ENCODE assay signal across 3 cellular contexts in the genomic region with DNA sequence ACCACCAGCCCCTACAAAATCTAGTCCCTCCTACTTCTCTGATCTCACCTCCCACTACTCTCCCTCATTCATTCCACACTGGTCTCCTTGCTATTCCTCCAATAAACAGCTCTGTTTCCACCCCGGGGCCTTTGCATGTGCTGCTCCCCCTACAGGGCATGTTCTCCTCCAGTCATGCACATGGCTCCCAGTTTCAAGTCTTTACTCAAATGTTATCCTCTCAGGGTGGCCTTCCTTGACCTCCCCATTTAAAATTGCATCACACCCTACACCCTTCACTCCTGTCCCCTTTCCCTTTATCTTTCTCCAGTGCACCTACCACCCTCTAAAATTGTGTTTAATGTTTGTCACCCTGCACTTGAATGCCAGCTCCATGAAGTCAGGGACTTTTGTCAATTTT.
TF ChIP-seq lines count a peak whose summit lies in the region.

No MANE protein-coding gene starts in this region.

TF ChIP-seq in SK-N-SH, 30 proteins besides CTCF, POLR2A, EP300 and RAD21 (continued from another document):
- TF ChIP-seq TAF1 (IDR thresholded peaks at IDR 0.05; ENCODE audit: borderline replicate concordance, low read depth, low read length) = no peak

TF ChIP-seq in SK-N-SH treated with all-trans-retinoic acid at 6 μM for 48 hours, 23 proteins besides CTCF, POLR2A, EP300 and RAD21:
- TF ChIP-seq, protein P1, sequence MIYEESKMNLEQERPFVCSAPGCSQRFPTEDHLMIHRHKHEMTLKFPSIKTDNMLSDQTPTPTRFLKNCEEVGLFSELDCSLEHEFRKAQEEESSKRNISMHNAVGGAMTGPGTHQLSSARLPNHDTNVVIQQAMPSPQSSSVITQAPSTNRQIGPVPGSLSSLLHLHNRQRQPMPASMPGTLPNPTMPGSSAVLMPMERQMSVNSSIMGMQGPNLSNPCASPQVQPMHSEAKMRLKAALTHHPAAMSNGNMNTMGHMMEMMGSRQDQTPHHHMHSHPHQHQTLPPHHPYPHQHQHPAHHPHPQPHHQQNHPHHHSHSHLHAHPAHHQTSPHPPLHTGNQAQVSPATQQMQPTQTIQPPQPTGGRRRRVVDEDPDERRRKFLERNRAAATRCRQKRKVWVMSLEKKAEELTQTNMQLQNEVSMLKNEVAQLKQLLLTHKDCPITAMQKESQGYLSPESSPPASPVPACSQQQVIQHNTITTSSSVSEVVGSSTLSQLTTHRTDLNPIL (CRISPR knock-in tag; IDR thresholded peaks at IDR 0.05; ENCODE audit: low read depth) = no peak
- no peak for TF ChIP-seq ISL1 (CRISPR knock-in tag; IDR thresholded peaks at IDR 0.05)
- TF ChIP-seq TOX (CRISPR knock-in tag; IDR thresholded peaks at IDR 0.05; ENCODE audit: borderline replicate concordance) = no peak
- TF ChIP-seq, protein P2, sequence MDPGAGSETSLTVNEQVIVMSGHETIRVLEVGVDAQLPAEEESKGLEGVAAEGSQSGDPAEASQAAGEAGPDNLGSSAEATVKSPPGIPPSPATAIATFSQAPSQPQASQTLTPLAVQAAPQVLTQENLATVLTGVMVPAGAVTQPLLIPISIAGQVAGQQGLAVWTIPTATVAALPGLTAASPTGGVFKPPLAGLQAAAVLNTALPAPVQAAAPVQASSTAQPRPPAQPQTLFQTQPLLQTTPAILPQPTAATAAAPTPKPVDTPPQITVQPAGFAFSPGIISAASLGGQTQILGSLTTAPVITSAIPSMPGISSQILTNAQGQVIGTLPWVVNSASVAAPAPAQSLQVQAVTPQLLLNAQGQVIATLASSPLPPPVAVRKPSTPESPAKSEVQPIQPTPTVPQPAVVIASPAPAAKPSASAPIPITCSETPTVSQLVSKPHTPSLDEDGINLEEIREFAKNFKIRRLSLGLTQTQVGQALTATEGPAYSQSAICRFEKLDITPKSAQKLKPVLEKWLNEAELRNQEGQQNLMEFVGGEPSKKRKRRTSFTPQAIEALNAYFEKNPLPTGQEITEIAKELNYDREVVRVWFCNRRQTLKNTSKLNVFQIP (CRISPR knock-in tag; IDR thresholded peaks at IDR 0.05; ENCODE audit: borderline replicate concordance, low read depth) = no peak
- TF ChIP-seq CSDC2 (CRISPR knock-in tag; IDR thresholded peaks at IDR 0.05) = no peak
- TF ChIP-seq, protein P3, sequence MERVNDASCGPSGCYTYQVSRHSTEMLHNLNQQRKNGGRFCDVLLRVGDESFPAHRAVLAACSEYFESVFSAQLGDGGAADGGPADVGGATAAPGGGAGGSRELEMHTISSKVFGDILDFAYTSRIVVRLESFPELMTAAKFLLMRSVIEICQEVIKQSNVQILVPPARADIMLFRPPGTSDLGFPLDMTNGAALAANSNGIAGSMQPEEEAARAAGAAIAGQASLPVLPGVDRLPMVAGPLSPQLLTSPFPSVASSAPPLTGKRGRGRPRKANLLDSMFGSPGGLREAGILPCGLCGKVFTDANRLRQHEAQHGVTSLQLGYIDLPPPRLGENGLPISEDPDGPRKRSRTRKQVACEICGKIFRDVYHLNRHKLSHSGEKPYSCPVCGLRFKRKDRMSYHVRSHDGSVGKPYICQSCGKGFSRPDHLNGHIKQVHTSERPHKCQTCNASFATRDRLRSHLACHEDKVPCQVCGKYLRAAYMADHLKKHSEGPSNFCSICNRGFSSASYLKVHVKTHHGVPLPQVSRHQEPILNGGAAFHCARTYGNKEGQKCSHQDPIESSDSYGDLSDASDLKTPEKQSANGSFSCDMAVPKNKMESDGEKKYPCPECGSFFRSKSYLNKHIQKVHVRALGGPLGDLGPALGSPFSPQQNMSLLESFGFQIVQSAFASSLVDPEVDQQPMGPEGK (CRISPR knock-in tag; IDR thresholded peaks at IDR 0.05; ENCODE audit: borderline replicate concordance) = no peak
- TF ChIP-seq, protein P4, sequence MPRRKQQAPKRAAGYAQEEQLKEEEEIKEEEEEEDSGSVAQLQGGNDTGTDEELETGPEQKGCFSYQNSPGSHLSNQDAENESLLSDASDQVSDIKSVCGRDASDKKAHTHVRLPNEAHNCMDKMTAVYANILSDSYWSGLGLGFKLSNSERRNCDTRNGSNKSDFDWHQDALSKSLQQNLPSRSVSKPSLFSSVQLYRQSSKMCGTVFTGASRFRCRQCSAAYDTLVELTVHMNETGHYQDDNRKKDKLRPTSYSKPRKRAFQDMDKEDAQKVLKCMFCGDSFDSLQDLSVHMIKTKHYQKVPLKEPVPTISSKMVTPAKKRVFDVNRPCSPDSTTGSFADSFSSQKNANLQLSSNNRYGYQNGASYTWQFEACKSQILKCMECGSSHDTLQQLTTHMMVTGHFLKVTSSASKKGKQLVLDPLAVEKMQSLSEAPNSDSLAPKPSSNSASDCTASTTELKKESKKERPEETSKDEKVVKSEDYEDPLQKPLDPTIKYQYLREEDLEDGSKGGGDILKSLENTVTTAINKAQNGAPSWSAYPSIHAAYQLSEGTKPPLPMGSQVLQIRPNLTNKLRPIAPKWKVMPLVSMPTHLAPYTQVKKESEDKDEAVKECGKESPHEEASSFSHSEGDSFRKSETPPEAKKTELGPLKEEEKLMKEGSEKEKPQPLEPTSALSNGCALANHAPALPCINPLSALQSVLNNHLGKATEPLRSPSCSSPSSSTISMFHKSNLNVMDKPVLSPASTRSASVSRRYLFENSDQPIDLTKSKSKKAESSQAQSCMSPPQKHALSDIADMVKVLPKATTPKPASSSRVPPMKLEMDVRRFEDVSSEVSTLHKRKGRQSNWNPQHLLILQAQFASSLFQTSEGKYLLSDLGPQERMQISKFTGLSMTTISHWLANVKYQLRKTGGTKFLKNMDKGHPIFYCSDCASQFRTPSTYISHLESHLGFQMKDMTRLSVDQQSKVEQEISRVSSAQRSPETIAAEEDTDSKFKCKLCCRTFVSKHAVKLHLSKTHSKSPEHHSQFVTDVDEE (CRISPR knock-in tag; IDR thresholded peaks at IDR 0.05) = no peak
- no peak for TF ChIP-seq TCF4 (CRISPR knock-in tag; IDR thresholded peaks at IDR 0.05; ENCODE audit: borderline replicate concordance)
- TF ChIP-seq SNAI2 (CRISPR knock-in tag; IDR thresholded peaks at IDR 0.05) = no peak
- TF ChIP-seq OSR1 (CRISPR knock-in tag; IDR thresholded peaks at IDR 0.05) = no peak
- TF ChIP-seq ZFP3 (CRISPR knock-in tag; IDR thresholded peaks at IDR 0.05) = no peak
- TF ChIP-seq ZC3H10 (CRISPR knock-in tag; IDR thresholded peaks at IDR 0.05) = no peak
- no peak for TF ChIP-seq ZFP30 (CRISPR knock-in tag; IDR thresholded peaks at IDR 0.05)
- TF ChIP-seq ZNF70 (CRISPR knock-in tag; IDR thresholded peaks at IDR 0.05) = no peak

TF ChIP-seq in HCT116, 20 proteins besides CTCF, POLR2A, EP300 and RAD21 (continued from another document):
- TF ChIP-seq, protein P5, sequence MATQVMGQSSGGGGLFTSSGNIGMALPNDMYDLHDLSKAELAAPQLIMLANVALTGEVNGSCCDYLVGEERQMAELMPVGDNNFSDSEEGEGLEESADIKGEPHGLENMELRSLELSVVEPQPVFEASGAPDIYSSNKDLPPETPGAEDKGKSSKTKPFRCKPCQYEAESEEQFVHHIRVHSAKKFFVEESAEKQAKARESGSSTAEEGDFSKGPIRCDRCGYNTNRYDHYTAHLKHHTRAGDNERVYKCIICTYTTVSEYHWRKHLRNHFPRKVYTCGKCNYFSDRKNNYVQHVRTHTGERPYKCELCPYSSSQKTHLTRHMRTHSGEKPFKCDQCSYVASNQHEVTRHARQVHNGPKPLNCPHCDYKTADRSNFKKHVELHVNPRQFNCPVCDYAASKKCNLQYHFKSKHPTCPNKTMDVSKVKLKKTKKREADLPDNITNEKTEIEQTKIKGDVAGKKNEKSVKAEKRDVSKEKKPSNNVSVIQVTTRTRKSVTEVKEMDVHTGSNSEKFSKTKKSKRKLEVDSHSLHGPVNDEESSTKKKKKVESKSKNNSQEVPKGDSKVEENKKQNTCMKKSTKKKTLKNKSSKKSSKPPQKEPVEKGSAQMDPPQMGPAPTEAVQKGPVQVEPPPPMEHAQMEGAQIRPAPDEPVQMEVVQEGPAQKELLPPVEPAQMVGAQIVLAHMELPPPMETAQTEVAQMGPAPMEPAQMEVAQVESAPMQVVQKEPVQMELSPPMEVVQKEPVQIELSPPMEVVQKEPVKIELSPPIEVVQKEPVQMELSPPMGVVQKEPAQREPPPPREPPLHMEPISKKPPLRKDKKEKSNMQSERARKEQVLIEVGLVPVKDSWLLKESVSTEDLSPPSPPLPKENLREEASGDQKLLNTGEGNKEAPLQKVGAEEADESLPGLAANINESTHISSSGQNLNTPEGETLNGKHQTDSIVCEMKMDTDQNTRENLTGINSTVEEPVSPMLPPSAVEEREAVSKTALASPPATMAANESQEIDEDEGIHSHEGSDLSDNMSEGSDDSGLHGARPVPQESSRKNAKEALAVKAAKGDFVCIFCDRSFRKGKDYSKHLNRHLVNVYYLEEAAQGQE (IDR thresholded peaks at IDR 0.05; ENCODE audit: low read depth) = no peak
- TF ChIP-seq YY1 (IDR thresholded peaks at IDR 0.05; ENCODE audit: extremely low read depth, insufficient replicate concordance, low read depth, low read length) (no peak), SRF (IDR thresholded peaks at IDR 0.05; ENCODE audit: low read depth) (no peak), TCF7L2 (IDR thresholded peaks at IDR 0.05; ENCODE audit: borderline replicate concordance, extremely low read depth, insufficient read depth, insufficient read length) (no peak), SP1 (IDR thresholded peaks at IDR 0.05; ENCODE audit: low read depth) (no peak)
- TF ChIP-seq, protein P6, sequence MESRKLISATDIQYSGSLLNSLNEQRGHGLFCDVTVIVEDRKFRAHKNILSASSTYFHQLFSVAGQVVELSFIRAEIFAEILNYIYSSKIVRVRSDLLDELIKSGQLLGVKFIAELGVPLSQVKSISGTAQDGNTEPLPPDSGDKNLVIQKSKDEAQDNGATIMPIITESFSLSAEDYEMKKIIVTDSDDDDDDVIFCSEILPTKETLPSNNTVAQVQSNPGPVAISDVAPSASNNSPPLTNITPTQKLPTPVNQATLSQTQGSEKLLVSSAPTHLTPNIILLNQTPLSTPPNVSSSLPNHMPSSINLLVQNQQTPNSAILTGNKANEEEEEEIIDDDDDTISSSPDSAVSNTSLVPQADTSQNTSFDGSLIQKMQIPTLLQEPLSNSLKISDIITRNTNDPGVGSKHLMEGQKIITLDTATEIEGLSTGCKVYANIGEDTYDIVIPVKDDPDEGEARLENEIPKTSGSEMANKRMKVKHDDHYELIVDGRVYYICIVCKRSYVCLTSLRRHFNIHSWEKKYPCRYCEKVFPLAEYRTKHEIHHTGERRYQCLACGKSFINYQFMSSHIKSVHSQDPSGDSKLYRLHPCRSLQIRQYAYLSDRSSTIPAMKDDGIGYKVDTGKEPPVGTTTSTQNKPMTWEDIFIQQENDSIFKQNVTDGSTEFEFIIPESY (IDR thresholded peaks at IDR 0.05; ENCODE audit: extremely low read depth, insufficient replicate concordance, low read length) = no peak
- TF ChIP-seq, protein P7, sequence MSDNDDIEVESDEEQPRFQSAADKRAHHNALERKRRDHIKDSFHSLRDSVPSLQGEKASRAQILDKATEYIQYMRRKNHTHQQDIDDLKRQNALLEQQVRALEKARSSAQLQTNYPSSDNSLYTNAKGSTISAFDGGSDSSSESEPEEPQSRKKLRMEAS (IDR thresholded peaks at IDR 0.05) = peak; percentile 23; the same call in 1 of the 2 replicates
